ENCODE assay signal across 8 cellular contexts in genomic region chr12:120101617-120102016, GRCh38. TPM values are rescaled to one million over a fixed set of nuclear protein-coding genes. Genes with fewer than 3 reads are reported as not detected.
DNase-seq lines count a peak whose midpoint lies in the region; ATAC-seq, FAIRE-seq and TF ChIP-seq lines count a peak whose summit lies in the region.

No MANE protein-coding gene starts in this region.

- dilution Hi-C loops in keratinocyte (cut with MboI; ENCODE audit: extremely low pct_ligation_motif_present, low sequenced_read_pairs): no loop called here

- peaks cover 2% of the 10 kb centered on the region for H3K9me1 ChIP-seq in keratinocyte (ENCODE audit: control insufficient read depth, extremely low read depth, insufficient read depth, low read length)

- WGBS in testis, 2 donors: 61% methylated on average over 7 to 8 of the region's 13 CpGs

- H3K4me1 Mint-ChIP-seq in activated T-cell treated with anti-CD3 and anti-CD28 coated beads, Interleukin-2, amount 50 U/mL, for 24 hours (ENCODE audit: low read depth): peaks cover 34% of the 10 kb centered on the region
- H3K4me1 Mint-ChIP-seq in activated CD8-positive, alpha-beta T cell treated with anti-CD3 and anti-CD28 coated beads for 36 hours (ENCODE audit: low read depth): peaks cover 17% of the 10 kb centered on the region

- peak overlapping the region; percentile 9 for H3K4me2 ChIP-seq in keratinocyte (ENCODE audit: control insufficient read depth, extremely low read depth, insufficient read depth, low read depth, low read length)

- H2AFZ ChIP-seq in keratinocyte (ENCODE audit: control insufficient read depth, low read length): no peak overlapping the region

- TF ChIP-seq POLR2A in testis (IDR thresholded peaks at IDR 0.05): no peak

- no peak for TF ChIP-seq CTCF in activated CD8-positive, alpha-beta T cell treated with anti-CD3 and anti-CD28 coated beads for 36 hours (IDR thresholded peaks at IDR 0.05)
- TF ChIP-seq CTCF in keratinocyte (optimal IDR thresholded peaks at IDR 0.05 in 1 of 3, IDR thresholded peaks at IDR 0.05 in 1 of 3, conservative IDR thresholded peaks at IDR 0.05 in 1 of 3; ENCODE audit: extremely low read depth in 1 of 3, insufficient read depth in 2 of 3, low read length in 3 of 3): no peak
- TF ChIP-seq CTCF in testis (IDR thresholded peaks at IDR 0.05): no peak
- no peak for TF ChIP-seq CTCF in omental fat pad (IDR thresholded peaks at IDR 0.05)

- ATAC-seq in activated CD8-positive, alpha-beta T cell treated with anti-CD3 and anti-CD28 coated beads for 36 hours: no peak
- ATAC-seq in GM21367 (IDR thresholded peaks at IDR 0.05; ENCODE audit: unreplicated experiment) (no peak), omental fat pad (ENCODE audit: low FRiP score) (no peak), left colon (no peak)

- no peaks in the 10 kb centered on the region for H3K9me3 ChIP-seq in keratinocyte (ENCODE audit: control insufficient read depth, low read depth, low read length)
- H3K9me3 ChIP-seq in testis: no peaks in the 10 kb centered on the region

- peaks cover 94% of the 10 kb centered on the region for H3K36me3 Mint-ChIP-seq in activated T-cell treated with anti-CD3 and anti-CD28 coated beads, Interleukin-2, amount 50 U/mL, for 24 hours (ENCODE audit: low read depth)
- H3K36me3 Mint-ChIP-seq in activated CD8-positive, alpha-beta T cell treated with anti-CD3 and anti-CD28 coated beads for 36 hours (ENCODE audit: low read depth): peaks cover 22% of the 10 kb centered on the region

- POLR2A ChIA-PET in activated CD8-positive, alpha-beta T cell treated with anti-CD3 and anti-CD28 coated beads for 36 hours (lab: Charles Lee): interaction anchor here (0.8 to 6.0 kb wide), 3 partner anchors 9 to 111 kb away, joined by 3 to 47 read pairs (median 4); partner anchors contain the start of gene RAB35

- H3K4me1 ChIP-seq in keratinocyte (ENCODE audit: control insufficient read depth, extremely low read depth, insufficient read depth, low read length) (peaks cover 26% of the 10 kb centered on the region), testis (peaks cover 19% of the 10 kb centered on the region)

- CTCF ChIA-PET in activated CD8-positive, alpha-beta T cell treated with anti-CD3 and anti-CD28 coated beads for 36 hours (lab: Charles Lee): interaction anchor here (1.3 to 1.5 kb wide), 2 partner anchors 14 to 16 kb away, joined by 3 to 5 read pairs; no protein-coding TSS in a partner anchor

- intact Hi-C loops in activated CD8-positive, alpha-beta T cell treated with anti-CD3 and anti-CD28 coated beads for 36 hours (cut with micrococcal nuclease): no loop called here
- intact Hi-C loops in testis (cut with DNase I; ENCODE audit: low total_unique reads): no loop called here
- intact Hi-C loops in left colon (cut with DNase I, micrococcal nuclease): no loop called here

- peaks cover 31% of the 10 kb centered on the region for H4K20me1 ChIP-seq in keratinocyte (ENCODE audit: control insufficient read depth, extremely low read depth, insufficient read depth, low read length)

- H3K9ac ChIP-seq in keratinocyte (ENCODE audit: control insufficient read depth, extremely low read depth, insufficient read depth, low read length): peak overlapping the region; percentile 30

- no peaks in the 10 kb centered on the region for H3K9me3 Mint-ChIP-seq in activated T-cell treated with anti-CD3 and anti-CD28 coated beads, Interleukin-2, amount 50 U/mL, for 24 hours
- H3K9me3 Mint-ChIP-seq in activated CD8-positive, alpha-beta T cell treated with anti-CD3 and anti-CD28 coated beads for 36 hours: no peaks in the 10 kb centered on the region

- peak overlapping the region; percentile 55 for H3K4me3 Mint-ChIP-seq in activated T-cell treated with anti-CD3 and anti-CD28 coated beads, Interleukin-2, amount 50 U/mL, for 24 hours
- H3K4me3 Mint-ChIP-seq in activated CD8-positive, alpha-beta T cell treated with anti-CD3 and anti-CD28 coated beads for 36 hours: no peak overlapping the region

- H3K27me3 ChIP-seq in keratinocyte (ENCODE audit: control insufficient read depth, extremely low read depth, insufficient read depth, low read length) (no peaks in the 10 kb centered on the region), testis (no peaks in the 10 kb centered on the region)

- FAIRE-seq in keratinocyte (lab: Jason Lieb, UNC): no peak

- H3K36me3 ChIP-seq in keratinocyte (ENCODE audit: control insufficient read depth in 2 of 2, extremely low read depth in 1 of 2, insufficient read depth in 2 of 2, low read length in 2 of 2) (peaks cover 31 to 49% of the 10 kb centered on the region in 2 experiments), testis (ENCODE audit: low read depth, missing control alignments) (no peaks in the 10 kb centered on the region)

- H3K27me3 Mint-ChIP-seq in activated T-cell treated with anti-CD3 and anti-CD28 coated beads, Interleukin-2, amount 50 U/mL, for 24 hours: no peaks in the 10 kb centered on the region
- no peaks in the 10 kb centered on the region for H3K27me3 Mint-ChIP-seq in activated CD8-positive, alpha-beta T cell treated with anti-CD3 and anti-CD28 coated beads for 36 hours

- H3K4me3 ChIP-seq in keratinocyte (ENCODE audit: control insufficient read depth in 2 of 3, extremely low read depth in 1 of 3, insufficient read depth in 2 of 3, low read depth in 1 of 3, low read length in 3 of 3) (no peak overlapping the region), testis (no peak overlapping the region)

- H3K27ac ChIP-seq in keratinocyte (ENCODE audit: control insufficient read depth, insufficient read depth, low read length) (peak overlapping the region; percentile 28), testis (peak overlapping the region; percentile 57 to 59)

- no peak for DNase-seq in activated T-cell treated with anti-CD3 and anti-CD28 coated beads, Interleukin-2, amount 50 U/mL, for 24 hours
- DNase-seq in activated T-cell treated with anti-CD3 and anti-CD28 coated beads for 4 hours (no peak), keratinocyte (ENCODE audit: low read depth, low spot score) (no peak), testis (no peak), omental fat pad (ENCODE audit: low spot score) (no peak), left colon (no peak)
- no peak for DNase-seq in activated CD8-positive, alpha-beta T cell treated with anti-CD3 and anti-CD28 coated beads for 36 hours

- peaks cover 68% of the 10 kb centered on the region for H3K79me2 ChIP-seq in keratinocyte (ENCODE audit: control insufficient read depth, insufficient read depth, low read length)

- H3K27ac Mint-ChIP-seq in activated T-cell treated with anti-CD3 and anti-CD28 coated beads, Interleukin-2, amount 50 U/mL, for 24 hours: peak overlapping the region; percentile 94
- peak overlapping the region; percentile 76 for H3K27ac Mint-ChIP-seq in activated CD8-positive, alpha-beta T cell treated with anti-CD3 and anti-CD28 coated beads for 36 hours

RNA-seq across cellular contexts. Expression of gene RAB35, which starts 14.9 kb away (rescaled TPM):
- 10 to 100 TPM; 38.2 to 41.5 TPM for total RNA-seq in activated CD8-positive, alpha-beta T cell treated with anti-CD3 and anti-CD28 coated beads for 36 hours
- polyA plus RNA-seq in keratinocyte (51.0 to 68.4 TPM (median 51.6 TPM) in 3 replicates), testis (ENCODE audit: insufficient read depth, low read depth, low replicate concordance) (24.4 TPM)
- polyA plus RNA-seq in keratinocyte (2011; ENCODE audit: low read depth): 39.8 TPM
- polyA plus RNA-seq in keratinocyte (2011; cell fraction: cytosol; rRNA removed): 34.5 and 45.2 TPM in 2 replicates
- 54.1 and 54.6 TPM in 2 replicates for polyA plus RNA-seq in keratinocyte (2011; cell fraction: nucleus; rRNA removed)
- polyA plus RNA-seq in keratinocyte (2012; ENCODE audit: low replicate concordance): 27.9 and 48.1 TPM in 2 replicates
- 48.3 to 131 TPM (median 65.6 TPM) in 3 replicates for polyA minus RNA-seq in keratinocyte
- 57.4 TPM for polyA minus RNA-seq in keratinocyte (2011; cell fraction: cytosol; rRNA and poly(A)+ RNA removed)
- polyA minus RNA-seq in keratinocyte (2011; cell fraction: nucleus; rRNA and poly(A)+ RNA removed): 19.9 and 23.5 TPM in 2 replicates
- total RNA-seq in testis (10 to 100 TPM; 21.1 to 27.4 TPM), omental fat pad (10 to 100 TPM; 22.4 to 36.1 (median 25.9) TPM), left colon (10 to 100 TPM; 47.8 to 52.7 TPM)
